In the genomic region with DNA sequence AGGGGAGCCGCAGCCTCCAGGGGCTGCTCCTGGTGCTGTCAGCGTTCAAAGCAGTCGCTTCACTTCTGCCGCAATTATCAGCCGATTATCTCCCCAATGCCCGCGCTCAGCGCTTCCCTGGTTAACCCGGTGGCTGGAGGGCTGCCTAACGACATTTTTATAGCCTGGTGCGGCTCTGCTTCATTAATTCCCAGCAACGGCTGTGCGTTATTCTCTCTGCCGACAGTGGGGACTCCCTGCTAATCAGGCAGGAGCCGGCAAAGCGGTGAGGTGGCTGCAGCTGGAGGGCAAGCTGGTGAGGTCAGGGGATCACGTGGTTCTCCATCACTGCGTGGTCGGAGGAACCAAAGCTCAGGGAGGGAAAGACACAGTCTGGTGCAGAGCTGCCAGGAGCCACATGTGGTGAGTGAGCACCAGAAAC, we compare ENCODE assay signal across 9 cellular contexts.
DNase-seq lines count a peak whose midpoint lies in the region; ATAC-seq and TF ChIP-seq lines count a peak whose summit lies in the region.
"Had no signal": no experiment of that assay in that cellular context is flagged by ENCODE, and none has a peak within 500 bp of the region (broad histone marks: within the 10 kb centered on the region; RNA-seq: fewer than 3 reads in every experiment).

No MANE protein-coding gene starts in this region.

- no peaks in the 10 kb centered on the region for H3K36me3 Mint-ChIP-seq in effector memory CD8-positive, alpha-beta T cell (ENCODE audit: insufficient read depth)
- no peaks in the 10 kb centered on the region for H3K36me3 Mint-ChIP-seq in CD4-positive, alpha-beta T cell (ENCODE audit: low read depth)
- H3K36me3 Mint-ChIP-seq: activated naive CD8-positive, alpha-beta T cell had no signal

- no peaks in the 10 kb centered on the region for H4K20me1 ChIP-seq in PC-3 (ENCODE audit: low read length)

- DNase-seq in DMS153 treated with DMSO at 0.1 percent for 48 hours (lab: John Stamatoyannopoulos, UW; ENCODE audit: unreplicated experiment) (peak; percentile 54), PC-3 (no peak), inferior parietal cortex (ENCODE audit: extremely low spot score) (peak; percentile 11)
- no peak for DNase-seq in effector memory CD8-positive, alpha-beta T cell
- no peak for DNase-seq in CD4-positive, alpha-beta T cell

- peak; percentile 79 for ATAC-seq in HG02678 (IDR thresholded peaks at IDR 0.05; ENCODE audit: unreplicated experiment)
- ATAC-seq in PC-3 = no peak
- ATAC-seq in effector memory CD8-positive, alpha-beta T cell (replicated peaks) = no peak
- no peak for ATAC-seq in esophagus mucosa
- no peak for ATAC-seq in GM18519 (IDR thresholded peaks at IDR 0.05; ENCODE audit: low FRiP score, unreplicated experiment)
- no peak for ATAC-seq in CD4-positive, alpha-beta T cell (ENCODE audit: poor library complexity)

- H3K4me1 ChIP-seq in PC-3 (ENCODE audit: insufficient read depth, low read length) = no peaks in the 10 kb centered on the region

- no peak overlapping the region for H3K9ac ChIP-seq in PC-3 (ENCODE audit: low read length)

- no peaks in the 10 kb centered on the region for H3F3A ChIP-seq in PC-3 (ENCODE audit: low read length, unreplicated experiment)

- no peak overlapping the region for H3K27ac ChIP-seq in PC-3 (ENCODE audit: low read length)
- no peak overlapping the region for H3K27ac ChIP-seq in CD4-positive, alpha-beta T cell (ENCODE audit: low read depth, low read length)

- H3K9me2 ChIP-seq in PC-3 (replicated peaks; ENCODE audit: low read length) = no peaks in the 10 kb centered on the region

- no peaks in the 10 kb centered on the region for H3K9me3 ChIP-seq in PC-3 (ENCODE audit: low read length)
- no peaks in the 10 kb centered on the region for H3K9me3 ChIP-seq in CD4-positive, alpha-beta T cell (ENCODE audit: control insufficient read depth, low read length)

- 0 out of 2 replicates have a peak overlapping the region, but pooled peaks have one; percentile 19 for H3K4me2 ChIP-seq in PC-3 (ENCODE audit: low read length)

- H3K79me2 ChIP-seq in PC-3 (ENCODE audit: low read length) = no peaks in the 10 kb centered on the region

- no peaks in the 10 kb centered on the region for H3K4me1 Mint-ChIP-seq in effector memory CD8-positive, alpha-beta T cell (ENCODE audit: low read depth in 2 of 2)
- no peaks in the 10 kb centered on the region for H3K4me1 Mint-ChIP-seq in CD4-positive, alpha-beta T cell (ENCODE audit: low read depth)

- no peak overlapping the region for H3K27ac Mint-ChIP-seq in effector memory CD8-positive, alpha-beta T cell
- no peak overlapping the region for H3K27ac Mint-ChIP-seq in CD4-positive, alpha-beta T cell
- H3K27ac Mint-ChIP-seq: activated naive CD8-positive, alpha-beta T cell had no signal

- peaks cover 28 to 29% of the 10 kb centered on the region in 2 donors for H3K27me3 Mint-ChIP-seq in effector memory CD8-positive, alpha-beta T cell
- peaks cover 20% of the 10 kb centered on the region for H3K27me3 Mint-ChIP-seq in CD4-positive, alpha-beta T cell

- no TSS peak for BruUV-seq in PC-3 (replicated peaks; lab: Mats Ljungman, UMichigan)

- H3K9me3 Mint-ChIP-seq in effector memory CD8-positive, alpha-beta T cell = no peaks in the 10 kb centered on the region
- H3K9me3 Mint-ChIP-seq in CD4-positive, alpha-beta T cell = no peaks in the 10 kb centered on the region

- no peak for TF ChIP-seq CTCF in PC-3 (conservative IDR thresholded peaks at IDR 0.05; ENCODE audit: low read depth, low read length)
- no peak for TF ChIP-seq CTCF in CD4-positive, alpha-beta T cell (IDR thresholded peaks at IDR 0.05)

- H2AFZ ChIP-seq in PC-3 (ENCODE audit: low read length) = no peak overlapping the region

- no peak overlapping the region for H3K4me3 Mint-ChIP-seq in effector memory CD8-positive, alpha-beta T cell
- H3K4me3 Mint-ChIP-seq in CD4-positive, alpha-beta T cell = no peak overlapping the region
- H3K4me3 Mint-ChIP-seq: activated naive CD8-positive, alpha-beta T cell had no signal

- peaks cover 65% of the 10 kb centered on the region for H3K27me3 ChIP-seq in PC-3 (ENCODE audit: low read length)
- peaks cover 30% of the 10 kb centered on the region for H3K27me3 ChIP-seq in CD4-positive, alpha-beta T cell (ENCODE audit: control insufficient read depth, insufficient read depth, low read length)

- intact Hi-C loops in PC-3 (cut with micrococcal nuclease) = no loop called here
- intact Hi-C loops in CD4-positive, alpha-beta T cell (cut with DNase I, micrococcal nuclease) = no loop called here

- POLR2A ChIA-PET in PC-3 (lab: Charles Lee; ENCODE audit: unreplicated experiment) = no interaction called here
- POLR2A ChIA-PET in CD4-positive, alpha-beta T cell (lab: Charles Lee) = no interaction called here

- H3K36me3 ChIP-seq in PC-3 (ENCODE audit: low read depth, low read length) = no peaks in the 10 kb centered on the region

- no peak overlapping the region for H3K4me3 ChIP-seq in PC-3 (ENCODE audit: low read length)

- CTCF ChIA-PET in PC-3 (lab: Charles Lee) = no interaction called here
- CTCF ChIA-PET in CD4-positive, alpha-beta T cell (lab: Charles Lee) = no interaction called here

Comparison
In these comparisons a context has a peak if more than half of its experiments do, and no peak if none do; other contexts are left out.
1. DNase-seq: peak in DMS153 treated with DMSO at 0.1 percent for 48 hours (single experiment) and inferior parietal cortex (single experiment); none in PC-3 (single experiment), effector memory CD8-positive, alpha-beta T cell (0 of 3) and CD4-positive, alpha-beta T cell (0 of 10).